ENCODE assay signal across 1 cellular context in the genomic region with DNA sequence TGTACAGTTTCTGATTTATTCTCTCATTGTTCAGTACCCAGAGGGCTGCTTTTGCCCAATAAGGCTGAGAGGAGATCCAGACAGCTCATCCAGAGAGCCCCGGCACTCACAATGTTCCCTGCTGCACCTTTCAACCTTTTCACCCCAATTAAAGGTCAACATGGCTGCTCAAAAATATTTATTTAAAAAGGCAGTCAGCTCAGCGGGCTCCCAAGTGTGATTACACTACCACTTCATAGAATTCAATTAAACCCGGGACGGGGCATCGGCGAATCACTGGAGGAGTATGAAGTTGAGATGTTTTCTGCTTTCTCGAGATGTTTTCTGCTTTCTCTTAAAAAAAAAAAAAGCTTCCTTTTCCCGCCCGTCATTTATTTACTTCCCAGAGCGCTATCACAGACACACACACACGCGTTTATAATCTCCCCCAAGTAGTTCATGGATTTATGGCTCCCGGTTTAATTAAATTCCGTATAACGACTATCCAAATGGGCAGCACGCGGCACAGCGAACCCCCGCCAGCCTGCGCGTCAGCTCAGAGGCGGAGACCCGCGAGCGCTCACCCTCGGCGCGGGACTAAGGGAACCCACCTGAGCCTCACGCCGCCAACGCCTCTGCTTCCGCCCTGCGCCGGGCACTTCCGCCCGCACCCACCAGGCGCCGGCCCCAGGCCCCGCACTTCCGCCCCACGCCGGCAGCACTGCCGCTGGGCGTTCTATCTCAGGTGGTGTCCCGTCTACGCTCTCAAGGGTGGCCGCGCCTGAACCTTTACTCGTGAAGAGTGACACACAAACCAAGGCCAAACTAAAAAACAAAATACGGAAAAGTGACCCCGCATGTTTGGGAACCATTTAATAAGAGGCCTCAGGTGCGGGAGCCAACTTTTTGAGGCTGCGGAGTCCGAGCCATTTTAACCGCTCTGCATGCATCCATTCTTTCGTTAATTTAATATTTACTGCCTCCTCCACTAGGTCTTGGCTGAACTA.
TF ChIP-seq lines count a peak whose summit lies in the region.

TSS of gene C5orf63 (minus strand) at position 642 of the 986 bp plus-strand sequence. CDS start 14,507 bp downstream, outside the sequence.

TF ChIP-seq in GM12878, 131 proteins besides CTCF, POLR2A, EP300 and RAD21 (continued from another document and continues in another):
- TF ChIP-seq ZNF592 (IDR thresholded peaks at IDR 0.05) (no peak), ZNF622 (IDR thresholded peaks at IDR 0.05) (no peak), MTA3 (IDR thresholded peaks at IDR 0.05; ENCODE audit: borderline replicate concordance, low read length) (0 out of 2 replicates have a peak, but pooled peaks have one; percentile 18), POLR2AphosphoS2 (IDR thresholded peaks at IDR 0.05; ENCODE audit: low read depth, low read length) (no peak), RFX5 (IDR thresholded peaks at IDR 0.05; ENCODE audit: low read depth, low read length) (no peak), NFXL1 (IDR thresholded peaks at IDR 0.05; ENCODE audit: borderline replicate concordance) (no peak), ZZZ3 (IDR thresholded peaks at IDR 0.05; ENCODE audit: control insufficient read depth, insufficient read length, low read depth) (no peak), NR2F1 (conservative IDR thresholded peaks at IDR 0.05) (peak; percentile 71), ATF7 (IDR thresholded peaks at IDR 0.05; ENCODE audit: low read depth) (no peak), ZSCAN29 (IDR thresholded peaks at IDR 0.05) (no peak), DPF2 (IDR thresholded peaks at IDR 0.05) (peak; percentile 56; the same call in 1 of the 2 replicates), CEBPZ (IDR thresholded peaks at IDR 0.05; ENCODE audit: low read depth, low read length) (no peak), BRCA1 (IDR thresholded peaks at IDR 0.05; ENCODE audit: low read depth, low read length) (no peak), MEF2A (IDR thresholded peaks at IDR 0.05; ENCODE audit: insufficient read depth, low read depth, low read length) (no peak), ZNF217 (IDR thresholded peaks at IDR 0.05) (peak; percentile 37; the same call in 1 of the 2 replicates), LARP7 (IDR thresholded peaks at IDR 0.05) (0 out of 2 replicates have a peak, but pooled peaks have one; percentile 53), NFIC (IDR thresholded peaks at IDR 0.05; ENCODE audit: low read depth, low read length) (no peak), BCL3 (IDR thresholded peaks at IDR 0.05; ENCODE audit: borderline replicate concordance, insufficient read depth, low read depth, low read length, poor library complexity, severe bottlenecking) (no peak), NR2C2 (IDR thresholded peaks at IDR 0.05; ENCODE audit: borderline replicate concordance, control insufficient read depth, insufficient read length, low read depth) (no peak), SUPT20H (IDR thresholded peaks at IDR 0.05; ENCODE audit: borderline replicate concordance, control insufficient read depth, low read depth, low read length) (no peak), FOS (IDR thresholded peaks at IDR 0.05; ENCODE audit: borderline replicate concordance, extremely low read depth, insufficient read length) (no peak), PML (IDR thresholded peaks at IDR 0.05; ENCODE audit: low read length) (0 out of 2 replicates have a peak, but pooled peaks have one; percentile 56), SIX5 (IDR thresholded peaks at IDR 0.05; ENCODE audit: low read depth, low read length, severe bottlenecking) (no peak), E2F4 (IDR thresholded peaks at IDR 0.05; ENCODE audit: low read depth, low read length) (no peak), ESRRA (IDR thresholded peaks at IDR 0.05; ENCODE audit: low read length) (no peak), CREB1 (IDR thresholded peaks at IDR 0.05; ENCODE audit: low read depth) (no peak; the same call in 1 of the 2 replicates), CHD1 (IDR thresholded peaks at IDR 0.05; ENCODE audit: low read depth, low read length) (no peak), CHD2 (IDR thresholded peaks at IDR 0.05; ENCODE audit: borderline replicate concordance, low read depth, low read length) (no peak), SMAD5 (IDR thresholded peaks at IDR 0.05; ENCODE audit: low read depth) (0 out of 2 replicates have a peak, but pooled peaks have one; percentile 66), FOXK2 (IDR thresholded peaks at IDR 0.05) (no peak), ATF3 (IDR thresholded peaks at IDR 0.05; ENCODE audit: borderline replicate concordance, extremely low read depth, low read depth, low read length) (no peak)
- TF ChIP-seq, protein P1, sequence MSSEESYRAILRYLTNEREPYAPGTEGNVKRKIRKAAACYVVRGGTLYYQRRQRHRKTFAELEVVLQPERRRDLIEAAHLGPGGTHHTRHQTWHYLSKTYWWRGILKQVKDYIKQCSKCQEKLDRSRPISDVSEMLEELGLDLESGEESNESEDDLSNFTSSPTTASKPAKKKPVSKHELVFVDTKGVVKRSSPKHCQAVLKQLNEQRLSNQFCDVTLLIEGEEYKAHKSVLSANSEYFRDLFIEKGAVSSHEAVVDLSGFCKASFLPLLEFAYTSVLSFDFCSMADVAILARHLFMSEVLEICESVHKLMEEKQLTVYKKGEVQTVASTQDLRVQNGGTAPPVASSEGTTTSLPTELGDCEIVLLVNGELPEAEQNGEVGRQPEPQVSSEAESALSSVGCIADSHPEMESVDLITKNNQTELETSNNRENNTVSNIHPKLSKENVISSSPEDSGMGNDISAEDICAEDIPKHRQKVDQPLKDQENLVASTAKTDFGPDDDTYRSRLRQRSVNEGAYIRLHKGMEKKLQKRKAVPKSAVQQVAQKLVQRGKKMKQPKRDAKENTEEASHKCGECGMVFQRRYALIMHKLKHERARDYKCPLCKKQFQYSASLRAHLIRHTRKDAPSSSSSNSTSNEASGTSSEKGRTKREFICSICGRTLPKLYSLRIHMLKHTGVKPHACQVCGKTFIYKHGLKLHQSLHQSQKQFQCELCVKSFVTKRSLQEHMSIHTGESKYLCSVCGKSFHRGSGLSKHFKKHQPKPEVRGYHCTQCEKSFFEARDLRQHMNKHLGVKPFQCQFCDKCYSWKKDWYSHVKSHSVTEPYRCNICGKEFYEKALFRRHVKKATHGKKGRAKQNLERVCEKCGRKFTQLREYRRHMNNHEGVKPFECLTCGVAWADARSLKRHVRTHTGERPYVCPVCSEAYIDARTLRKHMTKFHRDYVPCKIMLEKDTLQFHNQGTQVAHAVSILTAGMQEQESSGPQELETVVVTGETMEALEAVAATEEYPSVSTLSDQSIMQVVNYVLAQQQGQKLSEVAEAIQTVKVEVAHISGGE (CRISPR knock-in tag; IDR thresholded peaks at IDR 0.05) = no peak
- TF ChIP-seq, protein P2, sequence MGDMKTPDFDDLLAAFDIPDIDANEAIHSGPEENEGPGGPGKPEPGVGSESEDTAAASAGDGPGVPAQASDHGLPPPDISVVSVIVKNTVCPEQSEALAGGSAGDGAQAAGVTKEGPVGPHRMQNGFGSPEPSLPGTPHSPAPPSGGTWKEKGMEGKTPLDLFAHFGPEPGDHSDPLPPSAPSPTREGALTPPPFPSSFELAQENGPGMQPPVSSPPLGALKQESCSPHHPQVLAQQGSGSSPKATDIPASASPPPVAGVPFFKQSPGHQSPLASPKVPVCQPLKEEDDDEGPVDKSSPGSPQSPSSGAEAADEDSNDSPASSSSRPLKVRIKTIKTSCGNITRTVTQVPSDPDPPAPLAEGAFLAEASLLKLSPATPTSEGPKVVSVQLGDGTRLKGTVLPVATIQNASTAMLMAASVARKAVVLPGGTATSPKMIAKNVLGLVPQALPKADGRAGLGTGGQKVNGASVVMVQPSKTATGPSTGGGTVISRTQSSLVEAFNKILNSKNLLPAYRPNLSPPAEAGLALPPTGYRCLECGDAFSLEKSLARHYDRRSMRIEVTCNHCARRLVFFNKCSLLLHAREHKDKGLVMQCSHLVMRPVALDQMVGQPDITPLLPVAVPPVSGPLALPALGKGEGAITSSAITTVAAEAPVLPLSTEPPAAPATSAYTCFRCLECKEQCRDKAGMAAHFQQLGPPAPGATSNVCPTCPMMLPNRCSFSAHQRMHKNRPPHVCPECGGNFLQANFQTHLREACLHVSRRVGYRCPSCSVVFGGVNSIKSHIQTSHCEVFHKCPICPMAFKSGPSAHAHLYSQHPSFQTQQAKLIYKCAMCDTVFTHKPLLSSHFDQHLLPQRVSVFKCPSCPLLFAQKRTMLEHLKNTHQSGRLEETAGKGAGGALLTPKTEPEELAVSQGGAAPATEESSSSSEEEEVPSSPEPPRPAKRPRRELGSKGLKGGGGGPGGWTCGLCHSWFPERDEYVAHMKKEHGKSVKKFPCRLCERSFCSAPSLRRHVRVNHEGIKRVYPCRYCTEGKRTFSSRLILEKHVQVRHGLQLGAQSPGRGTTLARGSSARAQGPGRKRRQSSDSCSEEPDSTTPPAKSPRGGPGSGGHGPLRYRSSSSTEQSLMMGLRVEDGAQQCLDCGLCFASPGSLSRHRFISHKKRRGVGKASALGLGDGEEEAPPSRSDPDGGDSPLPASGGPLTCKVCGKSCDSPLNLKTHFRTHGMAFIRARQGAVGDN (IDR thresholded peaks at IDR 0.05) = peak; percentile 61; the same call in 1 of the 2 replicates
